ENCODE assay signal across 9 cellular contexts in genomic region chr15:59174846-59175831, GRCh38. TPM values are rescaled to one million over a fixed set of nuclear protein-coding genes. Genes with fewer than 3 reads are reported as not detected.
DNase-seq lines count a peak whose midpoint lies in the region; ATAC-seq and TF ChIP-seq lines count a peak whose summit lies in the region.
"Had no signal": no experiment of that assay in that cellular context is flagged by ENCODE, and none has a peak within 500 bp of the region (broad histone marks: within the 10 kb centered on the region; RNA-seq: fewer than 3 reads in every experiment).

No MANE protein-coding gene starts in this region.

- DNase-seq in activated CD4-positive, CD25-positive, alpha-beta regulatory T cell (lab: John Stamatoyannopoulos, UW), result no peak
- no peak for DNase-seq in RWPE1 (ENCODE audit: low spot score)
- DNase-seq in ascending aorta (ENCODE audit: low spot score in 2 of 2), result peak in 1 of 2 donors; percentile 70
- DNase-seq in hippocampal formation (lab: John Stamatoyannopoulos, UW), result peak; percentile 55 to 65

- CTCF ChIA-PET in RWPE1 (lab: Yijun Ruan, JAX), result interaction anchor here (0.9 kb wide), 1 partner anchor 72 kb away, joined by 3 read pairs; no protein-coding TSS in a partner anchor

- ATAC-seq in activated CD4-positive, CD25-positive, alpha-beta regulatory T cell treated with anti-CD3 and anti-CD28 coated beads, Interleukin-2, amount 50 U/mL, for 24 hours, result peak; percentile 74 to 89
- ATAC-seq in HG03135 (IDR thresholded peaks at IDR 0.05; ENCODE audit: unreplicated experiment), result no peak

- H3K27ac ChIP-seq in RWPE1 (peak overlapping the region; percentile 3; the same call in 1 of the 2 replicates), ascending aorta (peak overlapping the region; percentile 3 to 46)

- TF ChIP-seq RAD21 in Ishikawa (IDR thresholded peaks at IDR 0.05; ENCODE audit: low read depth), result peak; percentile 81

- no peaks in the 10 kb centered on the region for H3K27me3 ChIP-seq in ascending aorta
- H3K27me3 ChIP-seq in skeletal muscle satellite cell (ENCODE audit: control insufficient read depth, insufficient read depth, low read length), result no peaks in the 10 kb centered on the region

- POLR2A ChIA-PET in RWPE1 (lab: Yijun Ruan, JAX; ENCODE audit: low non-redundant PET), result no interaction called here

- H3K4me3 ChIP-seq in ascending aorta, result no peak overlapping the region
- no peak overlapping the region for H3K4me3 ChIP-seq in skeletal muscle satellite cell (ENCODE audit: low read length)

- no peak; the same call in 1 of the 2 replicates for TF ChIP-seq CTCF in RWPE1 (conservative IDR thresholded peaks at IDR 0.05; ENCODE audit: low read depth)
- peak; percentile 33 to 53 (median 42) for TF ChIP-seq CTCF in ascending aorta (IDR thresholded peaks at IDR 0.05)

- peak overlapping the region; percentile 1 for H3K9ac ChIP-seq in skeletal muscle satellite cell (ENCODE audit: low read depth, low read length)

- peak overlapping the region; percentile 24 for H3K4me2 ChIP-seq in skeletal muscle satellite cell (ENCODE audit: low read length)

- intact Hi-C loops in ascending aorta (cut with DNase I), result no loop called here

- H3K4me1 ChIP-seq in ascending aorta (peaks cover 5 to 17% of the 10 kb centered on the region in 2 donors), skeletal muscle satellite cell (ENCODE audit: control insufficient read depth, insufficient read depth, low read length) (peaks cover 25% of the 10 kb centered on the region)

- H3K36me3 ChIP-seq in ascending aorta (peaks cover 38 to 48% of the 10 kb centered on the region in 2 donors), skeletal muscle satellite cell (ENCODE audit: insufficient read depth, low read length) (peaks cover 54% of the 10 kb centered on the region)

- TF ChIP-seq EP300 in Ishikawa (IDR thresholded peaks at IDR 0.05; ENCODE audit: borderline replicate concordance), result no peak

- H3K9me3 ChIP-seq in ascending aorta (no peaks in the 10 kb centered on the region), skeletal muscle satellite cell (replicated peaks; ENCODE audit: low read length) (no peaks in the 10 kb centered on the region)

TF ChIP-seq in Ishikawa, 13 proteins besides CTCF, POLR2A, EP300 and RAD21:
- TF ChIP-seq EGR1 (IDR thresholded peaks at IDR 0.05), result no peak
- no peak for TF ChIP-seq ZBTB7A (IDR thresholded peaks at IDR 0.05; ENCODE audit: low read depth)

RNA-seq across cellular contexts. Expression of gene LDHAL6B, which starts 31.5 kb away (rescaled TPM):
- not detected for total RNA-seq in ascending aorta
- not detected in 2 replicates for total RNA-seq in skeletal muscle satellite cell (2012; rRNA removed)
- total RNA-seq: mononuclear cell had no signal

Comparison
In these comparisons a context has a peak if more than half of its experiments do, and no peak if none do; other contexts are left out.
1. DNase-seq: peak in hippocampal formation (2 of 2); none in activated CD4-positive, CD25-positive, alpha-beta regulatory T cell (0 of 4) and RWPE1 (single experiment).